Comparison of ENCODE assay signal across 6 cellular contexts in the genomic region with DNA sequence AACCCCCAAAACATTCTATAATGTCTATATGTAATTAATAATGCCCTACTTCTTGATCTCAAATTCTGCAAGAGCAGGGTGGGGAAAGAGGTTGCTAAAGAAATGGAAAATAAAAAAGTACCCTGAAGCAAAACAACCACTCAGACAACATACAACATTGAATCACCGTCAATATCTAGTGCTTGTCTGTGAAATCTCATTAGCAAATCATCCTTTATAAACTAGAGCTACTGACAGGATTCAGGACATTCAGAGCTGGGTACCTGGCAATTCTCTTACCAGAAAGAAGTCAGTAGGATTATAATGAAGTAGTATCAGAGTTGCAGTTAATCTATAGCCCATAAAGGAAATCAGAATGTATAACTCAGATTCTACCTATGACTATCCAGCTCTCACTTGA.
"Had no signal": no experiment of that assay in that cellular context is flagged by ENCODE, and none has a peak within 500 bp of the region (broad histone marks: within the 10 kb centered on the region; RNA-seq: fewer than 3 reads in every experiment).

No MANE protein-coding gene starts in this region.

- H3K4me3 ChIP-seq: GM23338 had no signal

- H3K27ac ChIP-seq: HL-60 had no signal

- ATAC-seq: GM23338, HepG2 had no signal

- DNase-seq: H9, HCEC 1CT, KBM-7 had no signal
